In the genomic region with DNA sequence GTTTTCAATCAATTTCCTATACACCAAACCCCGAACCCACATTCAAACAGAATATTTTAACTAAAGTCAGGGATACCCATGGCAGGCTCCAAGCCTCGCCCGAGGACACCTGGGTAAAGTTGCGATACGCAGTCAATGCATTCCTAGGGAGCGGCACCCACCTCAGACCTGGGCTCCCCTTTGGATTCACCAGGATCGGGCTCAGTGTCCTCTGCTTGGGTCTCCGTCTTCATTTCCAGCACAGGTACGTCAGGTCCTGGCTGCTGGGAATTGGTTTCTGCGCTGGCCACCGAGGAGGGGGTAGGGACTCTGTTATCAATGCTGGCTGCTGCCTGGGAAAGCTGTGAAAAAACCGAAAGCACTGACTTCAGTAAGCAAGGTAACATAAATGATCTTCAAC, we compare ENCODE assay signal across 17 cellular contexts. TPM values are rescaled to one million over a fixed set of nuclear protein-coding genes. Genes with fewer than 3 reads are reported as not detected.
DNase-seq lines count a peak whose midpoint lies in the region; ATAC-seq and TF ChIP-seq lines count a peak whose summit lies in the region.
"Had no signal": no experiment of that assay in that cellular context is flagged by ENCODE, and none has a peak within 500 bp of the region (broad histone marks: within the 10 kb centered on the region; RNA-seq: fewer than 3 reads in every experiment).

No MANE protein-coding gene starts in this region.

- H3K9me3 ChIP-seq in uterus = no peaks in the 10 kb centered on the region
- no peaks in the 10 kb centered on the region for H3K9me3 ChIP-seq in colonic mucosa
- H3K9me3 ChIP-seq: A549, HAP-1 had no signal

- H3K9ac ChIP-seq in colonic mucosa (ENCODE audit: low read depth in 2 of 2, low read length in 2 of 2) = no peak overlapping the region

- H3K27ac ChIP-seq in coronary artery = no peak overlapping the region
- H3K27ac ChIP-seq in uterus = no peak overlapping the region
- H3K27ac ChIP-seq in colonic mucosa = no peak overlapping the region
- H3K27ac ChIP-seq: 22Rv1, A549, C4-2B had no signal

- H3K27me3 ChIP-seq in uterus (no peaks in the 10 kb centered on the region), colonic mucosa (no peaks in the 10 kb centered on the region)

- ATAC-seq in activated T-cell treated with anti-CD3 and anti-CD28 coated beads, Interleukin-2, amount 50 U/mL, for 4 hours = no peak
- ATAC-seq: A549, GM12878 had no signal

- no peaks in the 10 kb centered on the region for H3K9me3 Mint-ChIP-seq in activated T-cell treated with anti-CD3 and anti-CD28 coated beads, Interleukin-2, amount 50 U/mL, for 24 hours
- no peaks in the 10 kb centered on the region for H3K9me3 Mint-ChIP-seq in activated T-cell treated with anti-CD3 and anti-CD28 coated beads, Interleukin-2, amount 50 U/mL, for 4 hours
- no peaks in the 10 kb centered on the region for H3K9me3 Mint-ChIP-seq in CD14-positive monocyte
- H3K9me3 Mint-ChIP-seq in nephron progenitor cell = no peaks in the 10 kb centered on the region
- H3K9me3 Mint-ChIP-seq: CD4-positive, alpha-beta memory T cell had no signal

- no peak for DNase-seq in activated T-cell treated with anti-CD3 and anti-CD28 coated beads, Interleukin-2, amount 50 U/mL, for 24 hours
- no peak for DNase-seq in activated T-cell treated with anti-CD3 and anti-CD28 coated beads, Interleukin-2, amount 50 U/mL, for 4 hours
- DNase-seq in CD14-positive monocyte (ENCODE audit: low spot score) (no peak), coronary artery (ENCODE audit: low spot score) (peak; percentile 43), nephron progenitor cell (no peak), uterus (no peak), colonic mucosa (no peak)
- DNase-seq: AML-193; CD4-positive, alpha-beta memory T cell; DMS53; DND-41; EL had no signal

- H3K36me3 ChIP-seq in uterus (no peaks in the 10 kb centered on the region), colonic mucosa (peaks cover 37% of the 10 kb centered on the region)

- peaks cover 89% of the 10 kb centered on the region for H3K36me3 Mint-ChIP-seq in activated T-cell treated with anti-CD3 and anti-CD28 coated beads, Interleukin-2, amount 50 U/mL, for 24 hours (ENCODE audit: low read depth)
- H3K36me3 Mint-ChIP-seq in activated T-cell treated with anti-CD3 and anti-CD28 coated beads, Interleukin-2, amount 50 U/mL, for 4 hours (ENCODE audit: insufficient read depth) = peaks cover 45% of the 10 kb centered on the region
- H3K36me3 Mint-ChIP-seq in CD14-positive monocyte (peaks cover 79 to 91% of the 10 kb centered on the region in 2 donors), nephron progenitor cell (ENCODE audit: low read depth) (peaks cover 83% of the 10 kb centered on the region)

- no peaks in the 10 kb centered on the region for H3K27me3 Mint-ChIP-seq in activated T-cell treated with anti-CD3 and anti-CD28 coated beads, Interleukin-2, amount 50 U/mL, for 24 hours
- no peaks in the 10 kb centered on the region for H3K27me3 Mint-ChIP-seq in activated T-cell treated with anti-CD3 and anti-CD28 coated beads, Interleukin-2, amount 50 U/mL, for 4 hours (ENCODE audit: low read depth)
- H3K27me3 Mint-ChIP-seq in CD14-positive monocyte (ENCODE audit: low read depth in 3 of 3) = peaks cover 0 to 2% (median 1%) of the 10 kb centered on the region in 3 donors
- H3K27me3 Mint-ChIP-seq in nephron progenitor cell (ENCODE audit: low read depth, poor library complexity) = no peaks in the 10 kb centered on the region
- H3K27me3 Mint-ChIP-seq: CD4-positive, alpha-beta memory T cell had no signal

- peak overlapping the region; percentile 22 for H3K27ac Mint-ChIP-seq in activated T-cell treated with anti-CD3 and anti-CD28 coated beads, Interleukin-2, amount 50 U/mL, for 24 hours
- peak overlapping the region in 5 of 7 donors; percentile 27 to 72 (median 67) for H3K27ac Mint-ChIP-seq in CD14-positive monocyte
- H3K27ac Mint-ChIP-seq in nephron progenitor cell = peak overlapping the region; percentile 22
- H3K27ac Mint-ChIP-seq: CD4-positive, alpha-beta memory T cell had no signal

- no peaks in the 10 kb centered on the region for H3K4me1 Mint-ChIP-seq in activated T-cell treated with anti-CD3 and anti-CD28 coated beads, Interleukin-2, amount 50 U/mL, for 24 hours (ENCODE audit: low read depth)
- H3K4me1 Mint-ChIP-seq in activated T-cell treated with anti-CD3 and anti-CD28 coated beads, Interleukin-2, amount 50 U/mL, for 4 hours (ENCODE audit: low read depth) = no peaks in the 10 kb centered on the region
- peaks cover 17% of the 10 kb centered on the region for H3K4me1 Mint-ChIP-seq in CD14-positive monocyte
- H3K4me1 Mint-ChIP-seq in nephron progenitor cell = no peaks in the 10 kb centered on the region

- H3K4me1 ChIP-seq in uterus = no peaks in the 10 kb centered on the region
- no peaks in the 10 kb centered on the region for H3K4me1 ChIP-seq in colonic mucosa

- H3K4me3 ChIP-seq in coronary artery (no peak overlapping the region), uterus (no peak overlapping the region), colonic mucosa (no peak overlapping the region)
- H3K4me3 ChIP-seq: A549, GM12878, HAP-1 had no signal

- no peak for TF ChIP-seq CTCF in CD14-positive monocyte (IDR thresholded peaks at IDR 0.05)
- no peak for TF ChIP-seq CTCF in coronary artery (IDR thresholded peaks at IDR 0.05)
- TF ChIP-seq CTCF in nephron progenitor cell (IDR thresholded peaks at IDR 0.05) = no peak
- TF ChIP-seq CTCF in uterus (IDR thresholded peaks at IDR 0.05) = no peak
- TF ChIP-seq CTCF in colonic mucosa (IDR thresholded peaks at IDR 0.05) = no peak

- H3K4me3 Mint-ChIP-seq in activated T-cell treated with anti-CD3 and anti-CD28 coated beads, Interleukin-2, amount 50 U/mL, for 24 hours = no peak overlapping the region
- no peak overlapping the region for H3K4me3 Mint-ChIP-seq in activated T-cell treated with anti-CD3 and anti-CD28 coated beads, Interleukin-2, amount 50 U/mL, for 4 hours
- H3K4me3 Mint-ChIP-seq in CD14-positive monocyte (no peak overlapping the region), nephron progenitor cell (no peak overlapping the region)
- H3K4me3 Mint-ChIP-seq: CD4-positive, alpha-beta memory T cell had no signal

- TF ChIP-seq POLR2A in uterus (IDR thresholded peaks at IDR 0.05) = no peak

- intact Hi-C loops in CD14-positive monocyte (cut with micrococcal nuclease) (no loop called here), uterus (cut with DNase I; ENCODE audit: low total_unique reads) (no loop called here), colonic mucosa (cut with DNase I) (no loop called here)

RNA-seq across cellular contexts. Expression of a gene that starts 51.7 kb away (rescaled TPM):
- 100 to 1,000 TPM; 429 to 526 (median 435) TPM for total RNA-seq in activated T-cell treated with anti-CD3 and anti-CD28 coated beads, Interleukin-2, amount 50 U/mL, for 4 hours
- 10 to 100 TPM; 22.8 to 22.9 TPM for polyA plus RNA-seq in CD14-positive monocyte
- 100 to 1,000 TPM in 2 of 4 donors, 10 to 100 TPM in 2; 54.8 to 119 (median 84.8) TPM for total RNA-seq in uterus
- 100 to 1,000 TPM in 1 of 2 donors, 10 to 100 TPM in 1; 75.0 to 165 TPM for total RNA-seq in colonic mucosa
